13 cellular contexts compared by ENCODE assay signal in the genomic region with DNA sequence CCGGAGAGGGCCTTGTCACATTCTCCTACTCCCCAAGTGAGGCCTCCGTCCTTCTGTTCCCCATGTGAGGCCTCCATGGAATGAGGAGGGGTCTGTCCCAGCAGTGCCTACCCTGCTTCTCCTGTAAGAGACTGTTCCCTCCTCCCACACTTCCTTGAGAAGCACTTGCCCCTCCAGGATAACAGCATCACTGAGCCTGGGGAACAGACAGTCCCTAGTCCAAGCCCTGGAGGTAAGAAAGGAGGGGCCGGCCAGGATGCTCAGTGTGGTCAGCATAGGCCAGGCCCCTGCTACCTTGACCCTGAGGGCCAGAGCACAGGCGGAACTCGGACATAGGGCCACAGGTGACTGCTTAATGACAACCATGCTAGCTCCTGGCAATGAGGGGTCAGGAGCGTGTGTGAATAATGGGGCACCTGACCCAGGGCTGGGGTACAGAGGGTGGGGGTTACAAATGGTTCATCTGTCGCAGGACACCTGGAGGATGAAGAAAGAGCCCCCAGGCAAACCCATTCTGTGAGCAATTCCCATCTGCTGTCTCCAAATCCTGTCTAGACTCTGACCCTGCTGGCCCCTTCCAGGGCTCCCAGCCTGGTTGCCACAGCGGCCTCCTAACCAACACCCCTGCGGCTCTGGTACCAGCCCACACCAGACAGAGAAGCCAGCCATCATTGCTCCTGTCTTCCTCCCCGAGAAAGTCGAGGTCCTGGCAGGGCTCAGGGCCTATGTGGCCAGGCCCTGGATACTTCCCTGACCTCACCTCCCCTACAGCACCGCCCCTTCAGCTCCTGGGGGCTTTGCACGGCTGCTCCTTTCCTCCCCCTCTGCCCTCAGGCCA. TPM values are rescaled to one million over a fixed set of nuclear protein-coding genes. Genes with fewer than 3 reads are reported as not detected.
"Had no signal": no experiment of that assay in that cellular context is flagged by ENCODE, and none has a peak within 500 bp of the region (broad histone marks: within the 10 kb centered on the region; RNA-seq: fewer than 3 reads in every experiment).

No MANE protein-coding gene starts in this region.

- H3K9me3 ChIP-seq: pancreas, vagina had no signal

- H3K4me3 Mint-ChIP-seq: activated CD4-positive, alpha-beta T cell treated with anti-CD3 and anti-CD28 coated beads, Interleukin-2, amount 10 ng/mL, durations not matched to agents 7 days and 5 days; activated CD8-positive, alpha-beta T cell treated with anti-CD3 and anti-CD28 coated beads, Interleukin-2, amount 10 ng/mL, durations not matched to agents 7 days and 5 days; activated naive CD4-positive, alpha-beta T cell treated with anti-CD3 and anti-CD28 coated beads for 36 hours; naive B cell had no signal

- H3K27ac Mint-ChIP-seq: activated CD8-positive, alpha-beta T cell treated with anti-CD3 and anti-CD28 coated beads, Interleukin-2, amount 10 ng/mL, durations not matched to agents 7 days and 5 days; activated naive CD4-positive, alpha-beta T cell treated with anti-CD3 and anti-CD28 coated beads for 36 hours had no signal

- H3K4me1 Mint-ChIP-seq: activated CD4-positive, alpha-beta T cell treated with anti-CD3 and anti-CD28 coated beads, Interleukin-2, amount 10 ng/mL, durations not matched to agents 7 days and 5 days had no signal

- DNase-seq: activated CD4-positive, alpha-beta T cell treated with anti-CD3 and anti-CD28 coated beads, Interleukin-2, amount 10 ng/mL, durations not matched to agents 7 days and 5 days; activated CD4-positive, CD25-positive, alpha-beta regulatory T cell; activated CD8-positive, alpha-beta T cell treated with anti-CD3 and anti-CD28 coated beads, Interleukin-2, amount 10 ng/mL, durations not matched to agents 7 days and 5 days; activated naive CD4-positive, alpha-beta T cell treated with anti-CD3 and anti-CD28 coated beads for 36 hours; effector CD4-positive, alpha-beta T cell; left ventricle myocardium inferior; naive B cell; stimulated activated naive CD4-positive, alpha-beta T cell treated with Interleukin-2 at 50 U/mL for 16 hours had no signal

- H3K27me3 Mint-ChIP-seq: activated CD4-positive, alpha-beta T cell treated with anti-CD3 and anti-CD28 coated beads, Interleukin-2, amount 10 ng/mL, durations not matched to agents 7 days and 5 days; naive B cell had no signal

- ATAC-seq: activated CD8-positive, alpha-beta T cell treated with anti-CD3 and anti-CD28 coated beads, Interleukin-2, amount 10 ng/mL, durations not matched to agents 7 days and 5 days; esophagus mucosa; heart left ventricle; pancreas had no signal

RNA-seq across cellular contexts. Expression of gene CEL, which starts 39.0 kb away (rescaled TPM):
- total RNA-seq: ascending aorta had no signal
